Comparison of ENCODE assay signal across 16 cellular contexts in genomic region chr1:24551910-24552571, GRCh38. TPM values are rescaled to one million over a fixed set of nuclear protein-coding genes. Genes with fewer than 3 reads are reported as not detected.
DNase-seq lines count a peak whose midpoint lies in the region; ATAC-seq and TF ChIP-seq lines count a peak whose summit lies in the region.
"Had no signal": no experiment of that assay in that cellular context is flagged by ENCODE, and none has a peak within 500 bp of the region (broad histone marks: within the 10 kb centered on the region; RNA-seq: fewer than 3 reads in every experiment).

No MANE protein-coding gene starts in this region.

- peak overlapping the region; percentile 56 for H3K27ac Mint-ChIP-seq in glutamatergic neuron (ENCODE audit: unreplicated experiment)

- intact Hi-C loops in OCI-LY7 (cut with micrococcal nuclease; ENCODE audit: unreplicated experiment) (no loop called here), heart right ventricle (cut with DNase I) (loop anchor here in 1 of 10 donors (10.0 kb wide), 1 partner anchor 73 kb away; no protein-coding TSS in a partner anchor)

- no peak for ATAC-seq in heart right ventricle
- ATAC-seq: right cardiac atrium, Right ventricle myocardium inferior had no signal

- no peaks in the 10 kb centered on the region for H3K9me2 ChIP-seq in OCI-LY7 (ENCODE audit: insufficient read depth, low read length)

- H3K4me1 Mint-ChIP-seq in glutamatergic neuron (ENCODE audit: low read depth, unreplicated experiment): peaks cover 5% of the 10 kb centered on the region

- CTCF ChIA-PET in OCI-LY7 (lab: Charles Lee; ENCODE audit: unreplicated experiment): no interaction called here

- no peaks in the 10 kb centered on the region for H3K9me3 ChIP-seq in OCI-LY7 (ENCODE audit: low read length)
- H3K9me3 ChIP-seq in smooth muscle cell (replicated peaks; ENCODE audit: low read depth): no peaks in the 10 kb centered on the region
- no peaks in the 10 kb centered on the region for H3K9me3 ChIP-seq in heart right ventricle
- H3K9me3 ChIP-seq: mucosa of descending colon, thoracic aorta had no signal

- peaks cover 65% of the 10 kb centered on the region for H3K4me1 ChIP-seq in OCI-LY7 (ENCODE audit: insufficient read depth, low read length, poor library complexity, severe bottlenecking)
- no peaks in the 10 kb centered on the region for H3K4me1 ChIP-seq in smooth muscle cell (ENCODE audit: low read depth)
- H3K4me1 ChIP-seq in heart right ventricle: peaks cover 0 to 10% (median 0%) of the 10 kb centered on the region in 9 donors

- WGBS in smooth muscle cell (ENCODE audit: low lambda C conversion rate): 59% methylated on average over 13 of the region's 13 CpGs
- 64 to 68% methylated on average over 13 of the region's 13 CpGs for WGBS in heart right ventricle, 2 donors

- H3K36me3 ChIP-seq in OCI-LY7 (ENCODE audit: insufficient read depth, low read length) (no peaks in the 10 kb centered on the region), smooth muscle cell (ENCODE audit: low read depth) (no peaks in the 10 kb centered on the region), heart right ventricle (no peaks in the 10 kb centered on the region)
- H3K36me3 ChIP-seq: thoracic aorta had no signal

- no TSS peak for BruUV-seq in OCI-LY7 (replicated peaks; lab: Mats Ljungman, UMichigan)

- H3K27me3 ChIP-seq in smooth muscle cell (ENCODE audit: low read depth) (peaks cover 19% of the 10 kb centered on the region), heart right ventricle (peaks cover 0 to 59% (median 40%) of the 10 kb centered on the region in 7 donors)

- TF ChIP-seq CTCF in OCI-LY7 (conservative IDR thresholded peaks at IDR 0.05; ENCODE audit: low read length) (no peak), glutamatergic neuron (IDR thresholded peaks at IDR 0.05; ENCODE audit: partially characterized antibody, unreplicated experiment) (no peak), smooth muscle cell (IDR thresholded peaks at IDR 0.05; ENCODE audit: borderline replicate concordance, insufficient read depth, poor library complexity, severe bottlenecking) (no peak), heart right ventricle (IDR thresholded peaks at IDR 0.05) (no peak)

- H3K9ac ChIP-seq in smooth muscle cell (ENCODE audit: low read depth): peak overlapping the region; percentile 29

- peaks cover 3% of the 10 kb centered on the region for H3F3A ChIP-seq in smooth muscle cell (ENCODE audit: low read depth)

- peak overlapping the region; percentile 0 for H3K4me3 Mint-ChIP-seq in glutamatergic neuron (ENCODE audit: unreplicated experiment)

- peak overlapping the region; percentile 13 for H3K4me2 ChIP-seq in OCI-LY7 (ENCODE audit: low read length)
- peak overlapping the region; percentile 53 for H3K4me2 ChIP-seq in smooth muscle cell

- H2AFZ ChIP-seq in OCI-LY7 (ENCODE audit: low read length) (peak overlapping the region; percentile 51; the same call in 1 of the 2 replicates), smooth muscle cell (ENCODE audit: low read depth) (peak overlapping the region; percentile 78)

- POLR2A ChIA-PET in OCI-LY7 (lab: Charles Lee): no interaction called here

- H3K79me2 ChIP-seq in OCI-LY7 (ENCODE audit: insufficient read depth, low read depth, low read length) (no peaks in the 10 kb centered on the region), smooth muscle cell (ENCODE audit: low read depth) (no peaks in the 10 kb centered on the region)

- H3K36me3 Mint-ChIP-seq in glutamatergic neuron (ENCODE audit: unreplicated experiment): no peaks in the 10 kb centered on the region

- H3K4me3 ChIP-seq in OCI-LY7 (ENCODE audit: low read depth, low read length, poor library complexity, severe bottlenecking) (no peak overlapping the region), smooth muscle cell (no peak overlapping the region), heart right ventricle (no peak overlapping the region)
- H3K4me3 ChIP-seq: mucosa of descending colon, thoracic aorta had no signal

- DNase-seq in NCI-H2196 (lab: John Stamatoyannopoulos, UW; ENCODE audit: unreplicated experiment) (peak; percentile 31), NCI-H2196 treated with DMSO at 0.1 percent for 48 hours (lab: John Stamatoyannopoulos, UW; ENCODE audit: unreplicated experiment) (no peak), OCI-LY7 (ENCODE audit: low spot score) (no peak), glutamatergic neuron (peak; percentile 26), smooth muscle cell (lab: John Stamatoyannopoulos, UW; ENCODE audit: unreplicated experiment) (no peak), heart right ventricle (no peak), NCI-H128 (lab: John Stamatoyannopoulos, UW; ENCODE audit: unreplicated experiment) (no peak)
- DNase-seq in activated CD4-positive, alpha-beta T cell treated with anti-CD3 and anti-CD28 coated beads for 1 hour: no peak
- DNase-seq: hypothalamus, NCI-H2029 treated with DMSO at 0.1 percent for 48 hours, right cardiac atrium had no signal

- no peaks in the 10 kb centered on the region for H4K20me1 ChIP-seq in OCI-LY7 (ENCODE audit: insufficient read depth, low read length)
- no peaks in the 10 kb centered on the region for H4K20me1 ChIP-seq in smooth muscle cell (ENCODE audit: low read depth)

- peaks cover 13% of the 10 kb centered on the region for H3K27me3 Mint-ChIP-seq in glutamatergic neuron (ENCODE audit: unreplicated experiment)

- H3K9me3 Mint-ChIP-seq in glutamatergic neuron (ENCODE audit: unreplicated experiment): no peaks in the 10 kb centered on the region

- H3K27ac ChIP-seq in OCI-LY7 (ENCODE audit: low read depth, low read length, poor library complexity, severe bottlenecking) (no peak overlapping the region), smooth muscle cell (ENCODE audit: low read depth) (peak overlapping the region; percentile 58), heart right ventricle (no peak overlapping the region)
- H3K27ac ChIP-seq: thoracic aorta had no signal

RNA-seq across cellular contexts. Expression of gene NCMAP, which starts 3.8 kb away (rescaled TPM):
- 0.95 and 1.1 TPM in 2 replicates for total RNA-seq in OCI-LY7 (2014; rRNA removed; shearing (Covaris generic))
- total RNA-seq in OCI-LY7 (2022): 0.99 and 1.0 TPM in 2 replicates
- total RNA-seq in glutamatergic neuron (ENCODE audit: unreplicated experiment): not detected
- not detected in 2 replicates for total RNA-seq in smooth muscle cell
- polyA plus RNA-seq in smooth muscle cell: not detected in 2 replicates
- under 1 TPM in 8 of 10 donors, not detected in 2; 0.05 to 0.36 (median 0.10) TPM for total RNA-seq in heart right ventricle
- polyA plus RNA-seq in heart right ventricle: under 1 TPM; 0.01 to 0.29 TPM
- total RNA-seq: A673, H4 had no signal

RNA-seq across cellular contexts. Expression of gene RCAN3, which starts 49.4 kb away (rescaled TPM):
- 13.0 and 22.9 TPM in 2 replicates for total RNA-seq in OCI-LY7 (2014; rRNA removed; shearing (Covaris generic))
- 47.8 and 57.2 TPM in 2 replicates for total RNA-seq in OCI-LY7 (2022)
- 21.8 TPM for total RNA-seq in glutamatergic neuron (ENCODE audit: unreplicated experiment)
- total RNA-seq in smooth muscle cell: 15.7 and 20.0 TPM in 2 replicates
- polyA plus RNA-seq in smooth muscle cell: 4.5 and 5.3 TPM in 2 replicates
- 1 to 10 TPM; 3.6 to 7.9 (median 5.8) TPM for total RNA-seq in heart right ventricle
- polyA plus RNA-seq in heart right ventricle: 1 to 10 TPM; 2.3 to 3.1 TPM

Comparison
In these comparisons a context has a peak if more than half of its experiments do, and no peak if none do; other contexts are left out.
1. DNase-seq: peak in NCI-H2196 (single experiment) and glutamatergic neuron (single experiment); none in NCI-H2196 treated with DMSO at 0.1 percent for 48 hours (single experiment), OCI-LY7 (single experiment), smooth muscle cell (single experiment), heart right ventricle (0 of 2), NCI-H128 (single experiment) and activated CD4-positive, alpha-beta T cell treated with anti-CD3 and anti-CD28 coated beads for 1 hour (single experiment).